1 cellular context compared by ENCODE assay signal in genomic region chr4:139559095-139559490, GRCh38.
TF ChIP-seq lines count a peak whose summit lies in the region.

No MANE protein-coding gene starts in this region.

TF ChIP-seq in HEK293, 187 proteins besides CTCF, POLR2A, EP300 and RAD21 (continued from another document):
- no peak for TF ChIP-seq ELK4 (IDR thresholded peaks at IDR 0.05; ENCODE audit: borderline replicate concordance, low read depth, low read length)
- TF ChIP-seq ZNF423 (tag by site-specific recombination; IDR thresholded peaks at IDR 0.05): no peak
- no peak for TF ChIP-seq ZNF701 (tag by site-specific recombination; IDR thresholded peaks at IDR 0.05)
- TF ChIP-seq ZBTB20 (tag by site-specific recombination; IDR thresholded peaks at IDR 0.05): 0 out of 2 replicates have a peak, but pooled peaks have one; percentile 18
- no peak for TF ChIP-seq ZNF121 (tag by site-specific recombination; IDR thresholded peaks at IDR 0.05)
- no peak for TF ChIP-seq HOXC10 (CRISPR knock-in tag; IDR thresholded peaks at IDR 0.05)
- peak; percentile 61; the same call in 1 of the 2 replicates for TF ChIP-seq PRDM1 (tag by site-specific recombination; IDR thresholded peaks at IDR 0.05)
- no peak for TF ChIP-seq ZNF513 (tag by site-specific recombination; IDR thresholded peaks at IDR 0.05)
- no peak for TF ChIP-seq ZSCAN23 (tag by site-specific recombination; IDR thresholded peaks at IDR 0.05)
- TF ChIP-seq OVOL3 (tag by site-specific recombination; IDR thresholded peaks at IDR 0.05): no peak
- TF ChIP-seq ZBTB17 (tag by site-specific recombination; IDR thresholded peaks at IDR 0.05): peak; percentile 72
- TF ChIP-seq MEIS1 (CRISPR knock-in tag; IDR thresholded peaks at IDR 0.05; ENCODE audit: borderline replicate concordance): no peak
- TF ChIP-seq PRDM10 (tag by site-specific recombination; IDR thresholded peaks at IDR 0.05): peak; percentile 74; the same call in 1 of the 2 replicates
- no peak for TF ChIP-seq ZNF658 (tag by site-specific recombination; IDR thresholded peaks at IDR 0.05)
- no peak for TF ChIP-seq ZXDB (tag by site-specific recombination; IDR thresholded peaks at IDR 0.05)
- no peak for TF ChIP-seq ZFP41 (tag by site-specific recombination; IDR thresholded peaks at IDR 0.05; ENCODE audit: borderline replicate concordance)
- TF ChIP-seq ZNF416 (tag by site-specific recombination; IDR thresholded peaks at IDR 0.05): no peak
- TF ChIP-seq REPIN1 (tag by site-specific recombination; IDR thresholded peaks at IDR 0.05; ENCODE audit: low read depth): no peak
- no peak for TF ChIP-seq ZNF639 (tag by site-specific recombination; IDR thresholded peaks at IDR 0.05)
- TF ChIP-seq ZNF239 (tag by site-specific recombination; IDR thresholded peaks at IDR 0.05): no peak
